ENCODE assay signal across 32 cellular contexts in the genomic region with DNA sequence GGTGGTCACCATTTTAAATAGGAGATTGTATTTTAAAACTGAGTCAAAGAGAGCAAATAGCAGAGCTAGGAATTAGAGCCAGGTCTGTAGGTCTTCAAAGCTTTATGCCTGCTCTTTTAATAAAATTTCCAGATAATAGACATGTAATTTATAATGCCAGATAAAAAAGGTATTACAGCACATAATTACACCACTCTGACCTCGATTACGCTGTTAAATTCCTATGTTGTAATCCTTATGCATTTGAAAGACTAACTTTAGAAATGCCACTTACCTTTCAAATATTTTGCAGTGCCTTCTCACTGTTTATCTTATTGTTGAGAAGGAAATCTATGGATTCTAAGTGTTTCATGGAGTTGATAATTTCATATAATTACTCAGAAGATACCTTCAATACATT.
"Had no signal": no experiment of that assay in that cellular context is flagged by ENCODE, and none has a peak within 500 bp of the region (broad histone marks: within the 10 kb centered on the region; RNA-seq: fewer than 3 reads in every experiment).

No MANE protein-coding gene starts in this region.

- H3K4me3 ChIP-seq: coronary artery, dorsolateral prefrontal cortex, heart left ventricle had no signal

- FAIRE-seq: astrocyte, bronchial epithelial cell, frontal cortex had no signal

- H3K9me3 ChIP-seq: heart left ventricle had no signal

- DNase-seq: activated B cell treated with CpG ODN at 0.5 μM for 24 hours; activated CD4-positive, alpha-beta memory T cell treated with anti-CD3 and anti-CD28 coated beads for 36 hours; activated CD4-positive, alpha-beta T cell treated with anti-CD3 and anti-CD28 coated beads for 36 hours; activated CD4-positive, alpha-beta T cell treated with anti-CD3 and anti-CD28 coated beads, Interleukin-2, amount 10 ng/mL, durations not matched to agents 24 days and 14 days; activated CD8-positive, alpha-beta memory T cell treated with anti-CD3 and anti-CD28 coated beads, Interleukin-2, amount 10 ng/mL, durations not matched to agents 7 days and 5 days; activated CD8-positive, alpha-beta memory T cell treated with anti-CD3 and anti-CD28 coated beads, Interleukin-2, amount 50 U/mL, for 4 hours; activated CD8-positive, alpha-beta T cell treated with anti-CD3 and anti-CD28 coated beads, Interleukin-2, amount 10 ng/mL, durations not matched to agents 7 days and 5 days; activated effector memory CD4-positive, alpha-beta T cell treated with anti-CD3 and anti-CD28 coated beads, Interleukin-2, amount 50 U/mL, for 16 hours; activated naive CD4-positive, alpha-beta T cell; activated naive CD4-positive, alpha-beta T cell treated with anti-CD3 and anti-CD28 coated beads, Interleukin-2, amount 10 ng/mL, durations not matched to agents 7 days and 5 days; activated naive CD8-positive, alpha-beta T cell treated with anti-CD3 and anti-CD28 coated beads, Interleukin-2, amount 10 ng/mL, durations not matched to agents 7 days and 5 days; activated T-cell treated with anti-CD3 and anti-CD28 coated beads, Interleukin-2, amount 50 U/mL, for 1 hour; activated T-cell treated with anti-CD3 and anti-CD28 coated beads, Interleukin-2, amount 50 U/mL, for 48 hours; amniotic stem cell; anterior cingulate cortex; brain microvascular endothelial cell; dorsolateral prefrontal cortex; effector memory CD4-positive, alpha-beta T cell; endodermal cell; foreskin fibroblast; heart left ventricle; T-helper 1 cell; T-helper 17 cell; T1000; WERI-Rb-1 had no signal

- H3K27me3 ChIP-seq: brain microvascular endothelial cell, dorsolateral prefrontal cortex, heart left ventricle had no signal

- H3K36me3 ChIP-seq: brain microvascular endothelial cell, heart left ventricle, WERI-Rb-1 had no signal

- ATAC-seq: activated CD4-positive, alpha-beta T cell treated with anti-CD3 and anti-CD28 coated beads for 36 hours; activated CD4-positive, CD25-positive, alpha-beta regulatory T cell treated with anti-CD3 and anti-CD28 coated beads, Interleukin-2, amount 50 U/mL, for 24 hours; activated CD8-positive, alpha-beta memory T cell treated with anti-CD3 and anti-CD28 coated beads, Interleukin-2, amount 10 ng/mL, durations not matched to agents 7 days and 5 days; activated CD8-positive, alpha-beta T cell treated with anti-CD3 and anti-CD28 coated beads, Interleukin-2, amount 10 ng/mL, durations not matched to agents 7 days and 5 days; activated naive CD4-positive, alpha-beta T cell treated with anti-CD3 and anti-CD28 coated beads, Interleukin-2, amount 50 U/mL, for 72 hours; esophagus mucosa; heart left ventricle; T-helper 17 cell had no signal

- H3K27ac ChIP-seq: brain microvascular endothelial cell, coronary artery, heart left ventricle, WERI-Rb-1 had no signal
